In the genomic region with DNA sequence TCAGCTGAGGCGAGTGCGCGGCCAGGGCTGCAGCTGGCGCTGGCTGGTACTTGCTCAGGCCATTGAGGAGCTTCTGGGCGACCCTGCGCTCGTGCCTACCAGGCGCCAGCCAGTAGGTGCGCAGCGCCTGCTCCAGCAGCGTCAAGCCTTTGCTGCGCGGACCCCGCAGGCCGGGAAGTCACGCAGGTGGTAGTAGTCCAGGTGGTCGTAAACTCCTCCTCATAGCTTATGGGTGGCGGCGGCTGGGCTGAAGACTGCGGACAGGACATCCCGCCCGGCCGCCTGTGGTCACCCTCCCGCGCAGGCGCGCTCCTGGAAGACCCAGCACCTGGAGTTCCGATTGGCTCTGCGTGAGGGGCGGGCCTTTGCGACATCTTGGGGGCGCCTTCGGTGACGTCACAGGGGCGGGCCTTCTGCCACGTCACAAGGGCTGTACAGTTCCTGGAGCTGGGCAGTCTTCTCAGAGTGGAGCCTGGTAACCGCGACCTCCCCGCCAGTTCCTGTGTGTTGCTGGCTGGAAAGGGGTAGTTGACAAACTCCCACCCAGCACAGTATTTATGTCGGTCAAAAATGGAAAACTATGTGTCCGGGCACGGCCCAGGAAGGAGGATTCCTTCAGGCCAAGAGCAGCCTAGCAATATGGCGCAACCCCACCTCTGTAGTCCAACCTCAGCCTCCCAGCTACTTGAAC, we compare ENCODE assay signal across 8 cellular contexts.
DNase-seq lines count a peak whose midpoint lies in the region; ATAC-seq and TF ChIP-seq lines count a peak whose summit lies in the region.
"Not testable (repeated sequence)": the region's sequence is repeated elsewhere in the genome, so short reads cannot be mapped to it uniquely, and the experiment has no call there.

No MANE protein-coding gene starts in this region.

- not testable (repeated sequence) for H3K36me3 Mint-ChIP-seq in H9 (ENCODE audit: insufficient read depth in 1 of 3, low read depth in 3 of 3)

- not testable (repeated sequence) for H3K4me1 Mint-ChIP-seq in H9; stimulated activated naive CD8-positive, alpha-beta T cell treated with anti-CD3 and anti-CD28 coated beads, Interleukin-15, amount 100 ng/mL, for 72 hours

- 0 out of 3 replicates have a peak, but pooled peaks have one; percentile 11 for TF ChIP-seq CTCF in H9 (conservative IDR thresholded peaks at IDR 0.05)
- TF ChIP-seq CTCF in fibroblast of the aortic adventitia (IDR thresholded peaks at IDR 0.05; ENCODE audit: insufficient read depth, low read length): peak; percentile 15
- peak; percentile 40 for TF ChIP-seq CTCF in neural cell (IDR thresholded peaks at IDR 0.05; ENCODE audit: poor library complexity, severe bottlenecking)

- peak; percentile 81 for TF ChIP-seq POLR2A in Raji (IDR thresholded peaks at IDR 0.05; ENCODE audit: insufficient read depth, low read depth, low read length)

- peak overlapping the region; percentile 99 for H3K14ac ChIP-seq in H9 (ENCODE audit: insufficient read depth, low read length)

- H2BK20ac ChIP-seq in H9 (ENCODE audit: low read depth, low read length, poor library complexity, severe bottlenecking): not testable (repeated sequence)

- not testable (repeated sequence) for H3K79me1 ChIP-seq in H9 (ENCODE audit: insufficient read depth, low read depth, low read length, poor library complexity, severe bottlenecking)

- not testable (repeated sequence) for H3K4me1 ChIP-seq in H9 (ENCODE audit: insufficient read depth, low read length)

- not testable (repeated sequence) for H3K27me3 ChIP-seq in H9 (ENCODE audit: insufficient read depth, low read length); neural cell (ENCODE audit: insufficient read depth, low read depth, low read length)

- H3K4me2 ChIP-seq in H9 (ENCODE audit: insufficient read depth, insufficient read length, low read length): peak overlapping the region; percentile 64
- not testable (repeated sequence) for H3K4me2 ChIP-seq in neural cell (ENCODE audit: low read length)

- TF ChIP-seq RAD21 in neural cell (conservative IDR thresholded peaks at IDR 0.05): not testable (repeated sequence)

- H2BK12ac ChIP-seq in H9 (ENCODE audit: insufficient read length, low read depth, low read length): not testable (repeated sequence)

- H3K27ac ChIP-seq in H9 (ENCODE audit: insufficient read length, low read depth, low read length): not testable (repeated sequence)
- peak overlapping the region; percentile 61 for H3K27ac ChIP-seq in neural cell (ENCODE audit: low read length)

- H2BK15ac ChIP-seq in H9 (ENCODE audit: low read depth, low read length): not testable (repeated sequence)

- not testable (repeated sequence) for H3K36me3 ChIP-seq in neural cell (ENCODE audit: insufficient read depth, low read length)

- not testable (repeated sequence) for H3K4ac ChIP-seq in H9 (ENCODE audit: low read depth, low read length)

- not testable (repeated sequence) for H3F3A ChIP-seq in neural cell (ENCODE audit: insufficient read depth, low read length, poor library complexity, severe bottlenecking)

- not testable (repeated sequence) for H3K23ac ChIP-seq in H9 (ENCODE audit: insufficient read length, low read depth, low read length)

- not testable (repeated sequence) for H3K9me3 Mint-ChIP-seq in H9; stimulated activated naive CD8-positive, alpha-beta T cell treated with anti-CD3 and anti-CD28 coated beads, Interleukin-15, amount 100 ng/mL, for 72 hours

- not testable (repeated sequence) for H3K9me3 ChIP-seq in H9 (ENCODE audit: control insufficient read depth, low read depth, low read length); neural cell (ENCODE audit: low read length)

- H3K79me2 ChIP-seq in H9 (ENCODE audit: insufficient read depth, low read length); neural cell (replicated peaks; ENCODE audit: insufficient read depth, low read length): not testable (repeated sequence)

- peak overlapping the region in 1 of 3 experiments; percentile 68; a peak in 2 of 7 replicates for H3K27ac Mint-ChIP-seq in H9
- peak overlapping the region; percentile 91 to 96 for H3K27ac Mint-ChIP-seq in stimulated activated naive CD8-positive, alpha-beta T cell treated with anti-CD3 and anti-CD28 coated beads, Interleukin-15, amount 100 ng/mL, for 72 hours

- whole genome bisulfite sequencing in H9 (ENCODE audit: extremely low coverage, insufficient read length, low lambda C conversion rate): no CpG with 5 or more reads among the region's 43 CpGs

- H3T11ph ChIP-seq in H9 (ENCODE audit: low read length): not testable (repeated sequence)

- H3K56ac ChIP-seq in H9 (ENCODE audit: insufficient read length, low read depth, low read length): not testable (repeated sequence)

- not testable (repeated sequence) for H2AK5ac ChIP-seq in H9 (ENCODE audit: insufficient read length, low read length)

- peak; percentile 90 for DNase-seq in GDM1 (lab: John Stamatoyannopoulos, UW)
- peak; percentile 93 for DNase-seq in H9
- DNase-seq in M059J (ENCODE audit: low read depth): peak; percentile 93
- DNase-seq in activated effector memory CD4-positive, alpha-beta T cell treated with anti-CD3 and anti-CD28 coated beads, Interleukin-2, amount 50 U/mL, for 16 hours: peak; percentile 98
- peak; percentile 93 for DNase-seq in fibroblast of the aortic adventitia (ENCODE audit: low read depth)
- DNase-seq in stimulated activated naive CD8-positive, alpha-beta T cell treated with anti-CD3 and anti-CD28 coated beads, Interleukin-15, amount 100 ng/mL, for 72 hours: peak; percentile 91 to 94

- H2BK120ac ChIP-seq in H9 (ENCODE audit: low read depth, low read length, poor library complexity, severe bottlenecking): not testable (repeated sequence)

- H2BK5ac ChIP-seq in H9 (ENCODE audit: insufficient read length, low read length): not testable (repeated sequence)

- H3K18ac ChIP-seq in H9 (ENCODE audit: insufficient read length, low read depth, low read length): peak overlapping the region; percentile 98

- not testable (repeated sequence) for H4K20me1 ChIP-seq in H9 (ENCODE audit: control insufficient read depth, insufficient read depth, insufficient read length); neural cell (ENCODE audit: insufficient read depth)

- H4K8ac ChIP-seq in H9 (replicated peaks; ENCODE audit: insufficient read length, low read depth, low read length): not testable (repeated sequence)

- peak; percentile 98 for ATAC-seq in stimulated activated naive CD8-positive, alpha-beta T cell treated with anti-CD3 and anti-CD28 coated beads, Interleukin-15, amount 100 ng/mL, for 72 hours

- TF ChIP-seq EP300 in neural cell (conservative IDR thresholded peaks at IDR 0.05; ENCODE audit: poor library complexity, severe bottlenecking): not testable (repeated sequence)

- not testable (repeated sequence) for H3K23me2 ChIP-seq in H9 (ENCODE audit: insufficient read length, low read depth, low read length, poor library complexity, severe bottlenecking)

- H3K9ac ChIP-seq in H9 (ENCODE audit: extremely low read depth, insufficient read length, low read length): peak overlapping the region; percentile 95
- H3K9ac ChIP-seq in neural cell (ENCODE audit: low read length): peak overlapping the region; percentile 79

- H3K4me3 ChIP-seq in fibroblast of the aortic adventitia (ENCODE audit: low read depth, low read length): peak overlapping the region; percentile 93
- H3K4me3 ChIP-seq in neural cell (ENCODE audit: low read length): peak overlapping the region; percentile 72

- H3K9me2 ChIP-seq in neural cell (ENCODE audit: insufficient read depth, low read length): not testable (repeated sequence)

- H3K4me3 Mint-ChIP-seq in H9: peak overlapping the region; percentile 82 to 87
- peak overlapping the region; percentile 86 to 90 for H3K4me3 Mint-ChIP-seq in stimulated activated naive CD8-positive, alpha-beta T cell treated with anti-CD3 and anti-CD28 coated beads, Interleukin-15, amount 100 ng/mL, for 72 hours

- H4K91ac ChIP-seq in H9 (ENCODE audit: insufficient read length, low read depth, low read length): not testable (repeated sequence)

- H3K27me3 Mint-ChIP-seq in H9 (ENCODE audit: low read depth); stimulated activated naive CD8-positive, alpha-beta T cell treated with anti-CD3 and anti-CD28 coated beads, Interleukin-15, amount 100 ng/mL, for 72 hours: not testable (repeated sequence)

- not testable (repeated sequence) for H4K5ac ChIP-seq in H9 (ENCODE audit: insufficient read length, low read depth, low read length)

- peak overlapping the region; percentile 77 for H2AFZ ChIP-seq in H9 (ENCODE audit: low read length)
- H2AFZ ChIP-seq in neural cell (ENCODE audit: low read depth, low read length): peak overlapping the region; percentile 69

TF ChIP-seq in neural cell, 6 proteins besides CTCF, POLR2A, EP300 and RAD21:
- peak; percentile 20 for TF ChIP-seq SMC3 (conservative IDR thresholded peaks at IDR 0.05; ENCODE audit: poor library complexity)
- peak; percentile 77 for TF ChIP-seq POLR2AphosphoS5 (IDR thresholded peaks at IDR 0.05)
- peak; percentile 55 for TF ChIP-seq MXI1 (conservative IDR thresholded peaks at IDR 0.05; ENCODE audit: poor library complexity, severe bottlenecking)
